8 cellular contexts compared by ENCODE assay signal in genomic region chr17:39461113-39461910, GRCh38. TPM values are rescaled to one million over a fixed set of nuclear protein-coding genes. Genes with fewer than 3 reads are reported as not detected.
DNase-seq lines count a peak whose midpoint lies in the region; ATAC-seq and TF ChIP-seq lines count a peak whose summit lies in the region.

TSS of gene CDK12 (plus strand) at chr17:39461486. CDS start at chr17:39462072, 586 bp downstream.

- TF ChIP-seq CTCF in C4-2B (conservative IDR thresholded peaks at IDR 0.05) (no peak), dorsolateral prefrontal cortex (IDR thresholded peaks at IDR 0.05 in 54 of 56, conservative IDR thresholded peaks at IDR 0.05 in 2 of 56; ENCODE audit: low read depth in 1 of 56, partially characterized antibody in 56 of 56) (peak in 16 of 56 donors; percentile 7 to 50 (median 20)), liver (IDR thresholded peaks at IDR 0.05; ENCODE audit: low read depth, low read length, missing input control) (no peak)

- H3K9ac ChIP-seq in liver (ENCODE audit: low read depth in 1 of 2, low read length in 2 of 2), result peak within 1 kb of the TSS; percentile 85 to 86

- no peaks in the 10 kb centered on the region for H3K9me3 Mint-ChIP-seq in activated CD4-positive, alpha-beta memory T cell treated with anti-CD3 and anti-CD28 coated beads for 36 hours

- peak within 1 kb of the TSS; percentile 95 for H3K27ac Mint-ChIP-seq in activated CD4-positive, alpha-beta memory T cell treated with anti-CD3 and anti-CD28 coated beads for 36 hours

- peak; percentile 29 for TF ChIP-seq RAD21 in liver (IDR thresholded peaks at IDR 0.05)

- under 1% methylated on average over 49 of the region's 49 CpGs for WGBS in liver

- H3K27me3 ChIP-seq in dorsolateral prefrontal cortex, result no peaks in the 10 kb centered on the region
- H3K27me3 ChIP-seq in liver (ENCODE audit: control insufficient read depth in 4 of 4, insufficient read depth in 4 of 4, low read length in 3 of 4), result no peaks in the 10 kb centered on the region

- H3K27me3 Mint-ChIP-seq in activated CD4-positive, alpha-beta memory T cell treated with anti-CD3 and anti-CD28 coated beads for 36 hours, result no peaks in the 10 kb centered on the region

- H3K4me3 Mint-ChIP-seq in activated CD4-positive, alpha-beta memory T cell treated with anti-CD3 and anti-CD28 coated beads for 36 hours, result peak within 1 kb of the TSS; percentile 88

- peaks cover 20% of the 10 kb centered on the region for H3K36me3 Mint-ChIP-seq in activated CD4-positive, alpha-beta memory T cell treated with anti-CD3 and anti-CD28 coated beads for 36 hours

- H3K4me1 Mint-ChIP-seq in activated CD4-positive, alpha-beta memory T cell treated with anti-CD3 and anti-CD28 coated beads for 36 hours (ENCODE audit: low read depth), result peaks cover 22% of the 10 kb centered on the region

- no peaks in the 10 kb centered on the region for H3K36me3 ChIP-seq in liver (ENCODE audit: control insufficient read depth in 4 of 4, insufficient read depth in 3 of 4, low read depth in 1 of 4, low read length in 3 of 4)

- DNase-seq in NCI-H82 treated with DMSO at 0.1 percent for 48 hours (lab: John Stamatoyannopoulos, UW; ENCODE audit: unreplicated experiment), result peak; percentile 98
- DNase-seq in activated CD4-positive, alpha-beta memory T cell treated with anti-CD3 and anti-CD28 coated beads for 36 hours, result peak; percentile 98
- DNase-seq in dorsolateral prefrontal cortex, result peak; percentile 90 to 99 (median 95)
- peak; percentile 95 for DNase-seq in stimulated activated CD4-positive, alpha-beta T cell treated with anti-CD3 and anti-CD28 coated beads, Interleukin-4, amount 100 ng/mL, for 24 hours

- CTCF ChIA-PET in activated CD4-positive, alpha-beta memory T cell treated with anti-CD3 and anti-CD28 coated beads for 36 hours (lab: Charles Lee), result interaction anchor here (1.0 to 2.5 kb wide), 3 partner anchors 10 to 254 kb away, joined by 3 to 14 read pairs (median 3); partner anchors contain the start of gene MED1

- peaks cover 6 to 32% (median 22%) of the 10 kb centered on the region in 4 donors for H3K4me1 ChIP-seq in liver (ENCODE audit: control insufficient read depth in 4 of 4, insufficient read depth in 4 of 4, low read length in 3 of 4)

- peak within 1 kb of the TSS; percentile 61 to 99 (median 91) for H3K4me3 ChIP-seq in dorsolateral prefrontal cortex
- H3K4me3 ChIP-seq in liver (ENCODE audit: low read depth in 1 of 3, low read length in 3 of 3), result peak within 1 kb of the TSS; percentile 67 to 96 (median 69)

- ATAC-seq in GM19395 (IDR thresholded peaks at IDR 0.05; ENCODE audit: unreplicated experiment), result peak; percentile 71
- ATAC-seq in HG03571 (IDR thresholded peaks at IDR 0.05; ENCODE audit: unreplicated experiment), result peak; percentile 70

- H3K9me3 ChIP-seq in liver (ENCODE audit: control insufficient read depth in 4 of 4, low read length in 3 of 4), result no peaks in the 10 kb centered on the region

- POLR2A ChIA-PET in activated CD4-positive, alpha-beta memory T cell treated with anti-CD3 and anti-CD28 coated beads for 36 hours (lab: Charles Lee), result interaction anchor here (0.6 to 5.2 kb wide), 9 partner anchors 10 to 305 kb away, joined by 3 to 85 read pairs (median 3); partner anchors contain the start of genes FBXL20, MED1 and RPL19

- H3K27ac ChIP-seq in C4-2B (peak within 1 kb of the TSS; percentile 93), dorsolateral prefrontal cortex (peak within 1 kb of the TSS; percentile 79 to 99 (median 95)), liver (ENCODE audit: low read depth in 1 of 2, low read length in 2 of 2) (peak within 1 kb of the TSS; percentile 88 to 96)

- intact Hi-C loops in activated CD4-positive, alpha-beta memory T cell treated with anti-CD3 and anti-CD28 coated beads for 36 hours (cut with micrococcal nuclease), result loop anchor here (1.0 to 10.0 kb wide), 3 partner anchors 10 to 463 kb away; partner anchors contain the start of genes LRRC3C, MED1 and ORMDL3
- intact Hi-C loops in dorsolateral prefrontal cortex (cut with DNase I), result loop anchor here in 1 of 2 donors (5.0 kb wide), 2 partner anchors 59 to 264 kb away; partner anchors contain the start of genes CACNB1 and FBXL20

TF ChIP-seq in liver, 16 proteins besides CTCF, POLR2A, EP300 and RAD21:
- TF ChIP-seq NR2F2 (IDR thresholded peaks at IDR 0.05) (peak; percentile 73), TAF1 (conservative IDR thresholded peaks at IDR 0.05) (peak; percentile 86), REST (IDR thresholded peaks at IDR 0.05) (peak; percentile 65), SP1 (IDR thresholded peaks at IDR 0.05) (peak; percentile 85), HNF4G (IDR thresholded peaks at IDR 0.05) (no peak), YY1 (IDR thresholded peaks at IDR 0.05) (peak; percentile 87), GABPA (IDR thresholded peaks at IDR 0.05 in 1 of 2, conservative IDR thresholded peaks at IDR 0.05 in 1 of 2) (peak; percentile 46 to 72), EGR1 (IDR thresholded peaks at IDR 0.05; ENCODE audit: low read depth in 2 of 2) (peak in 1 of 2 donors; percentile 73), FOXA1 (IDR thresholded peaks at IDR 0.05) (peak; percentile 71), FOXA2 (IDR thresholded peaks at IDR 0.05) (peak; percentile 31), JUND (IDR thresholded peaks at IDR 0.05) (peak in 1 of 2 donors; percentile 65), ZBTB33 (IDR thresholded peaks at IDR 0.05) (peak; percentile 100), HNF4A (conservative IDR thresholded peaks at IDR 0.05) (peak; percentile 50 to 65), RXRA (IDR thresholded peaks at IDR 0.05) (peak; percentile 62 to 67)
- TF ChIP-seq, protein P1, sequence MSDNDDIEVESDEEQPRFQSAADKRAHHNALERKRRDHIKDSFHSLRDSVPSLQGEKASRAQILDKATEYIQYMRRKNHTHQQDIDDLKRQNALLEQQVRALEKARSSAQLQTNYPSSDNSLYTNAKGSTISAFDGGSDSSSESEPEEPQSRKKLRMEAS (IDR thresholded peaks at IDR 0.05), result peak; percentile 49
- TF ChIP-seq, protein P2, sequence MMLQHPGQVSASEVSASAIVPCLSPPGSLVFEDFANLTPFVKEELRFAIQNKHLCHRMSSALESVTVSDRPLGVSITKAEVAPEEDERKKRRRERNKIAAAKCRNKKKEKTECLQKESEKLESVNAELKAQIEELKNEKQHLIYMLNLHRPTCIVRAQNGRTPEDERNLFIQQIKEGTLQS (IDR thresholded peaks at IDR 0.05), result peak; percentile 50

RNA-seq across cellular contexts. Expression of gene CDK12, which starts in this region (rescaled TPM):
- total RNA-seq in activated CD4-positive, alpha-beta memory T cell treated with anti-CD3 and anti-CD28 coated beads for 36 hours, result 10 to 100 TPM; 55.8 to 57.4 TPM
- total RNA-seq in dorsolateral prefrontal cortex (10 to 100 TPM; 39.8 to 91.0 (median 63.5) TPM), liver (10 to 100 TPM; 19.2 to 30.3 TPM)
- polyA plus RNA-seq in liver, result 10 to 100 TPM in 1 of 2 donors, 1 to 10 TPM in 1; 7.5 to 10.8 TPM

Comparison
In these comparisons a context has a peak if more than half of its experiments do, and no peak if none do; other contexts are left out.
1. Peak in every context shown above with its lines: DNase-seq, ATAC-seq, H3K4me3 ChIP-seq and H3K27ac ChIP-seq.